Comparison of ENCODE assay signal across 8 cellular contexts in the genomic region with DNA sequence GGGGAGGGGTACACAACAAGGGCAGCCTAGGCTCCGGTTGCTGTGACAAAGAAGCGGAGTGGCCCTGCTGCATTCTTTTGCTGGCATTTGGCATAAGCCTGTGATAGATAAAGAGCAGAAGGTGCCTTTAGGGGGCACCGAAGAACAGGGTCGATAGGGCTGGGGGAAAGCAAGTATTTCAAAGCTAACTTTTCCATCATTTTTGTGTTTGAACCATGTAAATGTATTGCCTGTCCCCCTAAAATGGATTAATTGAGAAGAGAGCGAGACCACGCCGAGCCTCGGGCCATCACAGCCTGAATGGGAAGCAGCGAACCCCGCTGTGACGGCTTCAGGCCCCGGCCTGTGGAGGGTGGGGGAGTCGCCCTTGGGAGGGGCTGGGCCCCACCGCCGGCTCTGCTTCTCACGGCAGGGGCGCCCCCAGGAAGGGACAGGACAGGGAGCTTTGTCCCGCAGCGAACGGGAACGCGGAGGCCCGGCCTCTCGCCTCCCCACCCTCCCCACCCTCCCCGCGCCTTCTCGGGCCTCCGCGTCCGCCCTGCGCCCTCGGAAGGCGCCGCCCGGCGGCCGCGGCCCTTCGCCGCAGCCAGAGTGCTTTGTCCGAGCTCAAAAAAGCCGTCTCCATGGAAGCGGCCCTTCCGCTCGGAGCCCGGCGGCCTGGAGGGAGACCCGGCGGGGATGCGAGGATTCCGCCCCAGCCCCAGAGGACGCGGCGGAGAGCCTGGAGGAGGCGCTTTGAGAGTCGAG.
A peak's percentile ranks its signal among the peaks of the same experiment; 100 is the strongest.
DNase-seq lines count a peak whose midpoint lies in the region; ATAC-seq lines count a peak whose summit lies in the region.

No MANE protein-coding gene starts in this region.

- peak overlapping the region; percentile 39 for H3K27ac ChIP-seq in layer of hippocampus (ENCODE audit: low read depth, low read length)

- peaks cover 3% of the 10 kb centered on the region for H3K27me3 ChIP-seq in layer of hippocampus (ENCODE audit: control insufficient read depth, insufficient read depth, low read length)

- ATAC-seq in stimulated activated naive CD8-positive, alpha-beta T cell treated with anti-CD3 and anti-CD28 coated beads, Interleukin-15, Interleukin-2, amounts not matched to agents 100 U/mL and 50 U/mL, for 24 hours: peak; percentile 45
- ATAC-seq in HG02678 (IDR thresholded peaks at IDR 0.05; ENCODE audit: unreplicated experiment) (no peak), HG03097 (IDR thresholded peaks at IDR 0.05; ENCODE audit: low FRiP score, unreplicated experiment) (no peak)

- peak; percentile 75 for DNase-seq in GM03348 (ENCODE audit: low spot score)
- peak; percentile 58 to 71 for DNase-seq in NCI-H2081 (lab: John Stamatoyannopoulos, UW)
- peak; percentile 34 for DNase-seq in cerebellar cortex (ENCODE audit: low spot score)
- peak; percentile 8 for DNase-seq in stimulated activated naive CD8-positive, alpha-beta T cell treated with anti-CD3 and anti-CD28 coated beads, Interleukin-15, Interleukin-2, amounts not matched to agents 100 U/mL and 50 U/mL, for 24 hours
- DNase-seq in effector CD8-positive, alpha-beta T cell (lab: John Stamatoyannopoulos, UW): no peak
